In genomic region chr2:65292095-65292378, GRCh38 we compare ENCODE assay signal across 19 cellular contexts.
"Had no signal": no experiment of that assay in that cellular context is flagged by ENCODE, and none has a peak within 500 bp of the region (broad histone marks: within the 10 kb centered on the region; RNA-seq: fewer than 3 reads in every experiment).

No MANE protein-coding gene starts in this region.

- H3K9me3 ChIP-seq: heart right ventricle, prostate gland, right atrium auricular region, stomach, upper lobe of left lung had no signal

- H3K4me1 ChIP-seq: prostate gland had no signal

- DNase-seq: activated CD4-positive, alpha-beta T cell treated with anti-CD3 and anti-CD28 coated beads, Interleukin-2, amount 50 U/mL, for 1 hour; activated CD4-positive, CD25-positive, alpha-beta regulatory T cell treated with anti-CD3 and anti-CD28 coated beads, Interleukin-2, amount 50 U/mL, for 72 hours; activated CD8-positive, alpha-beta memory T cell treated with anti-CD3 and anti-CD28 coated beads, Interleukin-2, amount 50 U/mL, for 4 hours; activated naive CD4-positive, alpha-beta T cell treated with anti-CD3 and anti-CD28 coated beads for 36 hours; activated T-cell treated with anti-CD3 and anti-CD28 coated beads, Interleukin-2, amount 50 U/mL, for 4 hours; brain microvascular endothelial cell; erythroblast; immature natural killer cell; nephron progenitor cell; stimulated activated CD4-positive, alpha-beta T cell treated with anti-CD3 and anti-CD28 coated beads, Interleukin-4, amount 100 ng/mL, for 1 hour; stomach had no signal

- H3K27ac ChIP-seq: brain microvascular endothelial cell, coronary artery, prostate gland, right atrium auricular region, stomach, upper lobe of left lung, VCaP had no signal

- H3K4me3 ChIP-seq: coronary artery, heart right ventricle, lung, prostate gland, right atrium auricular region, smooth muscle cell, stomach, upper lobe of left lung had no signal

- H3K4me2 ChIP-seq: smooth muscle cell had no signal

- H3K36me3 ChIP-seq: brain microvascular endothelial cell, heart right ventricle, prostate gland, right atrium auricular region, stomach, upper lobe of left lung had no signal

- ATAC-seq: activated T-cell treated with anti-CD3 and anti-CD28 coated beads, Interleukin-2, amount 50 U/mL, for 4 hours had no signal

- H3K27me3 ChIP-seq: brain microvascular endothelial cell, right atrium auricular region, stomach, upper lobe of left lung had no signal
